In the genomic region with DNA sequence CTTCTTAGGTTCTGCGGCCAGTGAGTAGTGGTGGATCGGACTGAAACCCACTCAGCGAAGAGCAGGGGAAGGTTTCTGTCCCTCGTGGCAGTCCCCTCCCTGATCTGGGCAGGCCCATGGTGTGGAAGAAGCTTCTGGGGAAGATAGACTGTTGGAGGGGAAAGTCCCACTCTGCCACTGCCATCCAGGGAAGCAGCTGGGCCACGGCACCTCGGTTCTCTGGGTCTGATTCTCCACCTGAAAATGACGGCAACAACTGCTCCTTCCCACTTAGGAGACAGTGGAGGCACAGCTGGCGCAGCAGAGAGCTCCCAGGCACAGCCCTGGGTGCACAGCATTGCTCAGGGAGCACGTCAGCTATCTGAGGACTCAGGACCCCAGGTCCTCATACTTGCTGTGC, we compare ENCODE assay signal across 7 cellular contexts.
"Had no signal": no experiment of that assay in that cellular context is flagged by ENCODE, and none has a peak within 500 bp of the region (broad histone marks: within the 10 kb centered on the region; RNA-seq: fewer than 3 reads in every experiment).

No MANE protein-coding gene starts in this region.

- H2AFZ ChIP-seq: GM23248 had no signal

- H3K4me3 ChIP-seq: GM23248 had no signal

- H3K27ac ChIP-seq: GM23248 had no signal

- H3K9me3 Mint-ChIP-seq: H9 had no signal

- FAIRE-seq: H54, HTR-8/SVneo had no signal

- DNase-seq: GM23248, GOT3, H9, HCEC 1CT, IMR-90 had no signal

- H3K9ac ChIP-seq: GM23248 had no signal

- H3K4me3 Mint-ChIP-seq: H9 had no signal

- H3K27ac Mint-ChIP-seq: H9 had no signal
